Comparison of ENCODE assay signal across 8 cellular contexts in the genomic region with DNA sequence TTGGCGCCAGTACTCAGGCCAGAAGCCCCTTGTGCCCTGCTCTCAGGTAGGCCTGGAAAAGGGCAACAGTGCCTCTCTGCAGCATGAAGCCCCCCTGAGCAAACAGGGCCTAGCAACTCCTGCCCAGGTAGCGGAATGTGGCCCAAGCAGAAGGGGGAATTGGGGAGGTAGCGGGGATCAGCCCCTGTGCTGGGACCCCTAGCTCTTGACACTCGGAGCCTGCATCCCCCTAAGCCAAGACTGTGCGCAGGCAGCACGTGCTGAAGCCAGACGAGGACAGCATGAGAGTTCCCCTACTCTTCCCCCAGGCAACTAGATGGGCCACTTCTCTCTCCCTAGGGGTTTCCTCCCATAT. TPM values are rescaled to one million over a fixed set of nuclear protein-coding genes. Genes with fewer than 3 reads are reported as not detected.
DNase-seq lines count a peak whose midpoint lies in the region; ATAC-seq and TF ChIP-seq lines count a peak whose summit lies in the region.

No MANE protein-coding gene starts in this region.

- TF ChIP-seq CTCF in MM.1S (IDR thresholded peaks at IDR 0.05; ENCODE audit: low read length), result no peak

- peaks cover 9% of the 10 kb centered on the region for H3F3A ChIP-seq in MM.1S (ENCODE audit: insufficient read depth, low read length)

- peaks cover 48% of the 10 kb centered on the region for H3K36me3 ChIP-seq in CD4-positive, alpha-beta memory T cell (ENCODE audit: insufficient read depth, low read length)
- H3K36me3 ChIP-seq in MM.1S (replicated peaks; ENCODE audit: insufficient read depth, low read length), result peaks cover 2% of the 10 kb centered on the region; the same call in 1 of the 2 replicates
- peaks cover 45% of the 10 kb centered on the region for H3K36me3 ChIP-seq in effector memory CD4-positive, alpha-beta T cell (ENCODE audit: control insufficient read depth, insufficient read depth, low read length)
- H3K36me3 ChIP-seq in neuron (ENCODE audit: insufficient read depth, low read length), result peaks cover 56% of the 10 kb centered on the region

- intact Hi-C loops in CD4-positive, alpha-beta memory T cell (cut with micrococcal nuclease), result loop anchor here (1.0 to 2.0 kb wide), 4 partner anchors 14 to 39 kb away; partner anchors contain the start of genes TBC1D10B and ZNF48

- H3K27ac ChIP-seq in CD4-positive, alpha-beta memory T cell (ENCODE audit: low read depth, low read length), result peak overlapping the region; percentile 95
- H3K27ac ChIP-seq in MM.1S (ENCODE audit: low read length), result peak overlapping the region; percentile 64; the same call in 1 of the 2 replicates
- peak overlapping the region; percentile 88 for H3K27ac ChIP-seq in effector memory CD4-positive, alpha-beta T cell (ENCODE audit: insufficient read depth, low read length, poor library complexity, severe bottlenecking)

- H2AFZ ChIP-seq in MM.1S (ENCODE audit: low read length), result peak overlapping the region; percentile 83; the same call in 1 of the 2 replicates
- H2AFZ ChIP-seq in neuron (ENCODE audit: low read depth, low read length), result peak overlapping the region; percentile 64

- peak overlapping the region; percentile 93 for H3K9ac ChIP-seq in MM.1S (ENCODE audit: low read length)

- peaks cover 16 to 69% of the 10 kb centered on the region in 2 donors for H3K36me3 Mint-ChIP-seq in CD4-positive, alpha-beta memory T cell

- peak overlapping the region; percentile 96 to 99 (median 98) for H3K27ac Mint-ChIP-seq in CD4-positive, alpha-beta memory T cell

- H3K27me3 Mint-ChIP-seq in CD4-positive, alpha-beta memory T cell, result no peaks in the 10 kb centered on the region

- peak overlapping the region; percentile 94 to 98 for H3K4me3 ChIP-seq in CD4-positive, alpha-beta memory T cell (ENCODE audit: low read length in 2 of 2)
- H3K4me3 ChIP-seq in MM.1S (ENCODE audit: low read length), result peak overlapping the region; percentile 87
- peak overlapping the region; percentile 81 for H3K4me3 ChIP-seq in effector memory CD4-positive, alpha-beta T cell (ENCODE audit: insufficient read depth, low read depth, low read length, poor library complexity, severe bottlenecking)
- peak overlapping the region; percentile 82 for H3K4me3 ChIP-seq in neuron (ENCODE audit: low read length)

- CTCF ChIA-PET in CD4-positive, alpha-beta memory T cell (lab: Charles Lee; ENCODE audit: partially characterized antibody), result interaction anchor here (3.0 kb wide), 2 partner anchors 15 to 53 kb away, joined by 7 to 13 read pairs; no protein-coding TSS in a partner anchor

- DNase-seq in CD4-positive, alpha-beta memory T cell, result no peak
- no peak for DNase-seq in MM.1S
- DNase-seq in effector memory CD4-positive, alpha-beta T cell, result no peak
- DNase-seq in NCI-H1694 treated with DMSO at 0.1 percent for 48 hours (lab: John Stamatoyannopoulos, UW), result no peak
- DNase-seq in iPS-NIHi11 (ENCODE audit: low spot score), result no peak
- DNase-seq in NCI-H748 treated with DMSO at 0.1 percent for 48 hours (lab: John Stamatoyannopoulos, UW), result no peak

- no peak for ATAC-seq in HG03342 (IDR thresholded peaks at IDR 0.05; ENCODE audit: unreplicated experiment)

- H3K9me3 ChIP-seq in CD4-positive, alpha-beta memory T cell (ENCODE audit: control insufficient read depth in 1 of 2, low read length in 2 of 2), result no peaks in the 10 kb centered on the region
- H3K9me3 ChIP-seq in MM.1S (replicated peaks; ENCODE audit: insufficient read depth, low read length) (no peaks in the 10 kb centered on the region), neuron (ENCODE audit: low read length) (no peaks in the 10 kb centered on the region)
- H3K9me3 ChIP-seq in effector memory CD4-positive, alpha-beta T cell (ENCODE audit: control insufficient read depth, low read length), result no peaks in the 10 kb centered on the region

- POLR2A ChIA-PET in CD4-positive, alpha-beta memory T cell (lab: Charles Lee; ENCODE audit: partially characterized antibody), result interaction anchor here (1.5 to 7.2 kb wide), 10 partner anchors 9 to 291 kb away, joined by 3 to 59 read pairs (median 9); partner anchors contain the start of genes ALDOA, DCTPP1, SEPTIN1 and TBC1D10B

- no peaks in the 10 kb centered on the region for H3K9me3 Mint-ChIP-seq in CD4-positive, alpha-beta memory T cell

- H3K27me3 ChIP-seq in CD4-positive, alpha-beta memory T cell (ENCODE audit: insufficient read depth, low read length), result no peaks in the 10 kb centered on the region
- H3K27me3 ChIP-seq in MM.1S (replicated peaks; ENCODE audit: insufficient read depth, low read length), result no peaks in the 10 kb centered on the region
- H3K27me3 ChIP-seq in effector memory CD4-positive, alpha-beta T cell (replicated peaks; ENCODE audit: control insufficient read depth, insufficient read depth, low read length, poor library complexity, severe bottlenecking), result no peaks in the 10 kb centered on the region
- no peaks in the 10 kb centered on the region for H3K27me3 ChIP-seq in neuron (ENCODE audit: insufficient read depth, low read length)

- peaks cover 13 to 42% (median 24%) of the 10 kb centered on the region in 4 donors for H3K4me1 Mint-ChIP-seq in CD4-positive, alpha-beta memory T cell

- no peaks in the 10 kb centered on the region for H4K20me1 ChIP-seq in MM.1S (ENCODE audit: insufficient read depth, low read length)

- H3K9me2 ChIP-seq in MM.1S (replicated peaks; ENCODE audit: insufficient read depth, low read length), result no peaks in the 10 kb centered on the region

- H3K79me2 ChIP-seq in MM.1S (ENCODE audit: low read length), result peaks cover 61% of the 10 kb centered on the region

- peak overlapping the region; percentile 97 for H3K4me2 ChIP-seq in MM.1S (ENCODE audit: low read depth, low read length)

- H3K4me1 ChIP-seq in CD4-positive, alpha-beta memory T cell (ENCODE audit: insufficient read depth, low read length), result peaks cover 32% of the 10 kb centered on the region
- H3K4me1 ChIP-seq in MM.1S (ENCODE audit: low read length), result peaks cover 20% of the 10 kb centered on the region
- H3K4me1 ChIP-seq in effector memory CD4-positive, alpha-beta T cell (ENCODE audit: control insufficient read depth, insufficient read depth, low read length, poor library complexity, severe bottlenecking), result peaks cover 24% of the 10 kb centered on the region
- H3K4me1 ChIP-seq in neuron (ENCODE audit: insufficient read depth, low read length), result peaks cover 19% of the 10 kb centered on the region

- H3K4me3 Mint-ChIP-seq in CD4-positive, alpha-beta memory T cell, result peak overlapping the region; percentile 90 to 98 (median 96)

RNA-seq across cellular contexts. Expression of gene CD2BP2, which starts 0.8 kb away (rescaled TPM):
- total RNA-seq in CD4-positive, alpha-beta memory T cell, result 10 to 100 TPM; 72.9 to 79.4 TPM
- polyA plus RNA-seq in CD4-positive, alpha-beta memory T cell, result 10 to 100 TPM; 23.7 to 24.4 TPM

RNA-seq across cellular contexts. Expression of gene TBC1D10B, which starts 14.4 kb away (rescaled TPM):
- total RNA-seq in CD4-positive, alpha-beta memory T cell, result 10 to 100 TPM; 47.0 to 55.3 TPM
- polyA plus RNA-seq in CD4-positive, alpha-beta memory T cell, result 10 to 100 TPM in 1 of 2 donors, 1 to 10 TPM in 1; 8.5 to 16.1 TPM

RNA-seq across cellular contexts. Expression of gene MYL11, which starts 18.7 kb away (rescaled TPM):
- 1 to 10 TPM in 1 of 2 experiments, not detected in 1; 1.3 TPM for total RNA-seq in CD4-positive, alpha-beta memory T cell
- 1 to 10 TPM in 1 of 2 donors, not detected in 1; 1.1 TPM for polyA plus RNA-seq in CD4-positive, alpha-beta memory T cell

RNA-seq across cellular contexts. Expression of gene SEPTIN1, which starts 26.4 kb away (rescaled TPM):
- 100 to 1,000 TPM; 198 to 206 TPM for total RNA-seq in CD4-positive, alpha-beta memory T cell
- 100 to 1,000 TPM; 210 to 212 TPM for polyA plus RNA-seq in CD4-positive, alpha-beta memory T cell

RNA-seq across cellular contexts. Expression of gene ZNF48, which starts 39.3 kb away (rescaled TPM):
- total RNA-seq in CD4-positive, alpha-beta memory T cell, result 10 to 100 TPM; 15.8 to 16.7 TPM
- polyA plus RNA-seq in CD4-positive, alpha-beta memory T cell, result 10 to 100 TPM in 1 of 2 donors, 1 to 10 TPM in 1; 5.5 to 10.7 TPM
